ENCODE assay signal across 1 cellular context in the genomic region with DNA sequence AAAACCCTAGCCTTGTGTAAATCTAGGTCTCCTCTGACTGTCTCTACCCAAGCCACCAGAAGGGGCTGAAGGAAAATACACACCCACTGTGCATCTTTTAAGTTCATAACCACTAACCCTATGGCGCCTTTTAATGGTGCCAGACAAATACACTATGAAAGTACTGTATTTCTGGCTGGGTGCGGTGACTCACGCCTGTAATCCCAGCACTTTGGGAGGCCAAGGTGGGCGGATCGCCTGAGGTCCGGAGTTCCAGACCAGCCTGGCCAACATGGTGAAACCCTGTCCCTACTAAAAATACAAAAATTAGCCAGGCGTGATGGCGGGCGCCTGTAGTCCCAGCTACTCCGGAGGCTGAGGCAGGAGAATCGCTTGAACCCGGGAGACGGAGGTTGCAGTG.
TF ChIP-seq lines count a peak whose summit lies in the region.

No MANE protein-coding gene starts in this region.

TF ChIP-seq in HCT116, 20 proteins besides CTCF, POLR2A, EP300 and RAD21:
- 0 out of 2 replicates have a peak, but pooled peaks have one; percentile 11 for TF ChIP-seq EGR1 (IDR thresholded peaks at IDR 0.05; ENCODE audit: low read depth)
